ENCODE assay signal across 14 cellular contexts in the genomic region with DNA sequence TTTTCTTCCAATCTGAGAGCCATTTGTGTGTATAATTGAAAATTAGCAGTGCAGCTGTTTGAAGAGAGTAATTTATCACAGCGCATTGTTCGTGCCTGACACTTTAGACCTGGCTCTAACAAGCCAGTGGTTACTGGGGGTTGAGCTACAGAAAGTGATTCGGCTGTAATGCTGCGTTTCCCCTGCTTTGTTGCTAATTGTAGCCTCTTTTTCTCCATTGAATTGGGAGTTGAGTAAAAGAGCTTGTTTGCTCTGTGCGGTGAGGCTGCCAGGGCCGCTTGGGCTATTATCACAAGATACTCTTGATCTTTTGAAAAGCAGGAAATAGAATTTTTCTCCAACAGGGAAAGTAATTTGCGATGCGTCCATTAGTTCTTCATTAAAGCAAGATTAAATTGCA.
DNase-seq lines count a peak whose midpoint lies in the region; ATAC-seq and TF ChIP-seq lines count a peak whose summit lies in the region.
"Had no signal": no experiment of that assay in that cellular context is flagged by ENCODE, and none has a peak within 500 bp of the region (broad histone marks: within the 10 kb centered on the region; RNA-seq: fewer than 3 reads in every experiment).

No MANE protein-coding gene starts in this region.

- H3K4me1 Mint-ChIP-seq in stimulated activated naive CD8-positive, alpha-beta T cell treated with anti-CD3 and anti-CD28 coated beads, Interleukin-15, amount 100 ng/mL, for 72 hours, result no peaks in the 10 kb centered on the region
- H3K4me1 Mint-ChIP-seq: T-cell had no signal

- H3K27me3 ChIP-seq in iPS-18a (ENCODE audit: control insufficient read depth, insufficient read depth, low read length) (peaks cover 22% of the 10 kb centered on the region), esophagus muscularis mucosa (peaks cover 0 to 3% (median 0%) of the 10 kb centered on the region in 4 donors), Karpas-422 (ENCODE audit: low read length) (no peaks in the 10 kb centered on the region)
- H3K27me3 ChIP-seq: foreskin keratinocyte had no signal

- H3K4me3 Mint-ChIP-seq in stimulated activated naive CD8-positive, alpha-beta T cell treated with anti-CD3 and anti-CD28 coated beads, Interleukin-15, amount 100 ng/mL, for 72 hours, result no peak overlapping the region
- H3K4me3 Mint-ChIP-seq: T-cell had no signal

- H3K36me3 ChIP-seq in iPS-18a (ENCODE audit: control insufficient read depth, low read depth, low read length) (no peaks in the 10 kb centered on the region), esophagus muscularis mucosa (no peaks in the 10 kb centered on the region), Karpas-422 (ENCODE audit: insufficient read depth, low read length) (no peaks in the 10 kb centered on the region)

- H3K4me1 ChIP-seq in iPS-18a (ENCODE audit: control insufficient read depth, low read depth, low read length) (peaks cover 29% of the 10 kb centered on the region), esophagus muscularis mucosa (no peaks in the 10 kb centered on the region), Karpas-422 (ENCODE audit: low read length) (no peaks in the 10 kb centered on the region)
- H3K4me1 ChIP-seq: foreskin keratinocyte had no signal

- no peak overlapping the region for H3K27ac Mint-ChIP-seq in stimulated activated naive CD8-positive, alpha-beta T cell treated with anti-CD3 and anti-CD28 coated beads, Interleukin-15, amount 100 ng/mL, for 72 hours
- H3K27ac Mint-ChIP-seq: T-cell had no signal

- ATAC-seq in stimulated activated naive CD8-positive, alpha-beta T cell treated with anti-CD3 and anti-CD28 coated beads, Interleukin-15, amount 100 ng/mL, for 72 hours, result no peak
- ATAC-seq: foreskin keratinocyte, T-cell had no signal

- intact Hi-C loops in esophagus muscularis mucosa (cut with DNase I), result no loop called here

- no peak for TF ChIP-seq CTCF in esophagus muscularis mucosa (IDR thresholded peaks at IDR 0.05)

- H2AFZ ChIP-seq in Karpas-422 (ENCODE audit: low read length), result no peak overlapping the region

- no peak overlapping the region for H3K9ac ChIP-seq in iPS-18a (ENCODE audit: low read length)
- H3K9ac ChIP-seq in Karpas-422 (ENCODE audit: low read length), result no peak overlapping the region

- no peaks in the 10 kb centered on the region for H3K9me3 ChIP-seq in iPS-18a (ENCODE audit: control insufficient read depth, low read depth, low read length)
- H3K9me3 ChIP-seq in esophagus muscularis mucosa, result no peaks in the 10 kb centered on the region
- H3K9me3 ChIP-seq in Karpas-422 (ENCODE audit: low read length), result no peaks in the 10 kb centered on the region

- no peak for TF ChIP-seq POLR2A in esophagus muscularis mucosa (IDR thresholded peaks at IDR 0.05; ENCODE audit: low read depth)

- peak overlapping the region; percentile 25 for H3K4me3 ChIP-seq in iPS-18a (ENCODE audit: low read length)
- no peak overlapping the region for H3K4me3 ChIP-seq in esophagus muscularis mucosa
- no peak overlapping the region for H3K4me3 ChIP-seq in Karpas-422 (ENCODE audit: low read length)
- H3K4me3 ChIP-seq: smooth muscle cell had no signal

- H4K20me1 ChIP-seq in Karpas-422 (ENCODE audit: insufficient read depth, low read depth, low read length), result no peaks in the 10 kb centered on the region

- no peaks in the 10 kb centered on the region for H3K79me2 ChIP-seq in Karpas-422 (ENCODE audit: low read length)

- DNase-seq in Ammon's horn (ENCODE audit: low spot score) (peak; percentile 4), NCI-H1417 treated with DMSO at 0.1 percent for 48 hours (lab: John Stamatoyannopoulos, UW) (peak; percentile 100), NCI-H510A (lab: John Stamatoyannopoulos, UW) (peak; percentile 18), esophagus muscularis mucosa (ENCODE audit: extremely low spot score) (no peak), Karpas-422 (no peak), GM03348 (ENCODE audit: low spot score) (no peak)
- no peak for DNase-seq in stimulated activated naive CD8-positive, alpha-beta T cell treated with anti-CD3 and anti-CD28 coated beads, Interleukin-15, amount 100 ng/mL, for 72 hours
- DNase-seq: activated CD4-positive, CD25-positive, alpha-beta regulatory T cell; activated naive CD4-positive, alpha-beta T cell; foreskin keratinocyte; mesenchymal stem cell; T-cell had no signal

- H3K9me3 Mint-ChIP-seq in stimulated activated naive CD8-positive, alpha-beta T cell treated with anti-CD3 and anti-CD28 coated beads, Interleukin-15, amount 100 ng/mL, for 72 hours, result no peaks in the 10 kb centered on the region
- H3K9me3 Mint-ChIP-seq: T-cell had no signal

- WGBS in esophagus muscularis mucosa, result 45% methylated on average over 8 of the region's 8 CpGs

- H3K27me3 Mint-ChIP-seq in stimulated activated naive CD8-positive, alpha-beta T cell treated with anti-CD3 and anti-CD28 coated beads, Interleukin-15, amount 100 ng/mL, for 72 hours, result peaks cover 22% of the 10 kb centered on the region

- H3K4me2 ChIP-seq in Karpas-422 (ENCODE audit: low read depth, low read length, poor library complexity, severe bottlenecking), result no peak overlapping the region
- H3K4me2 ChIP-seq: smooth muscle cell had no signal

- H3K27ac ChIP-seq in iPS-18a (ENCODE audit: low read length) (no peak overlapping the region), esophagus muscularis mucosa (replicated peaks in 1 of 4) (no peak overlapping the region), Karpas-422 (ENCODE audit: low read length) (no peak overlapping the region)
- H3K27ac ChIP-seq: foreskin keratinocyte had no signal

- TF ChIP-seq EP300 in esophagus muscularis mucosa (IDR thresholded peaks at IDR 0.05), result no peak

- H3K9me2 ChIP-seq in Karpas-422 (replicated peaks; ENCODE audit: insufficient read depth, low read length), result no peaks in the 10 kb centered on the region

Comparison
In these comparisons a context has a peak if more than half of its experiments do, and no peak if none do; other contexts are left out.
1. DNase-seq: peak in Ammon's horn (single experiment), NCI-H1417 treated with DMSO at 0.1 percent for 48 hours (single experiment) and NCI-H510A (single experiment); none in stimulated activated naive CD8-positive, alpha-beta T cell treated with anti-CD3 and anti-CD28 coated beads, Interleukin-15, amount 100 ng/mL, for 72 hours (0 of 2), esophagus muscularis mucosa (single experiment), Karpas-422 (single experiment) and GM03348 (single experiment).